Comparison of ENCODE assay signal across 1 cellular context in the genomic region with DNA sequence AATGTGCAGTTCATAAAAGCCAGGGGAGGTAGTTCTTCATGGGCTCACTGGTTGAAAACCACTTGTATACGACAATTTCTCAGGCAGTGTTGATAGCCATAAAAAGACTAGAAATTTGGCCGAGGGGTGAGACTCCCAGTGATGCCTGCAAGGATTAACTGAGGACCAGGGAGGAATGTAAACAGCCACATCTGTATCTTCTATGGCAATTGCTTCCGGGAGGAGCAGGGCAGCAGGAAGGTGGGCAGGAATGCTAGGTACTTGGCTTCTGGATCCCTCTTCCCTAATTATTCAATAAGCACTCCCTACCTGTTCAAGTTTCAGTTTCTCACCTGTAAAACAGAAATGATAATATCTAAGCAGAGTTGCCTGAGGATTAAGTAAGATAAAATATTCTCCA.
TF ChIP-seq lines count a peak whose summit lies in the region.

No MANE protein-coding gene starts in this region.

TF ChIP-seq in GM23338, 12 proteins besides CTCF, POLR2A, EP300 and RAD21 (continued from another document):
- TF ChIP-seq, protein P1, sequence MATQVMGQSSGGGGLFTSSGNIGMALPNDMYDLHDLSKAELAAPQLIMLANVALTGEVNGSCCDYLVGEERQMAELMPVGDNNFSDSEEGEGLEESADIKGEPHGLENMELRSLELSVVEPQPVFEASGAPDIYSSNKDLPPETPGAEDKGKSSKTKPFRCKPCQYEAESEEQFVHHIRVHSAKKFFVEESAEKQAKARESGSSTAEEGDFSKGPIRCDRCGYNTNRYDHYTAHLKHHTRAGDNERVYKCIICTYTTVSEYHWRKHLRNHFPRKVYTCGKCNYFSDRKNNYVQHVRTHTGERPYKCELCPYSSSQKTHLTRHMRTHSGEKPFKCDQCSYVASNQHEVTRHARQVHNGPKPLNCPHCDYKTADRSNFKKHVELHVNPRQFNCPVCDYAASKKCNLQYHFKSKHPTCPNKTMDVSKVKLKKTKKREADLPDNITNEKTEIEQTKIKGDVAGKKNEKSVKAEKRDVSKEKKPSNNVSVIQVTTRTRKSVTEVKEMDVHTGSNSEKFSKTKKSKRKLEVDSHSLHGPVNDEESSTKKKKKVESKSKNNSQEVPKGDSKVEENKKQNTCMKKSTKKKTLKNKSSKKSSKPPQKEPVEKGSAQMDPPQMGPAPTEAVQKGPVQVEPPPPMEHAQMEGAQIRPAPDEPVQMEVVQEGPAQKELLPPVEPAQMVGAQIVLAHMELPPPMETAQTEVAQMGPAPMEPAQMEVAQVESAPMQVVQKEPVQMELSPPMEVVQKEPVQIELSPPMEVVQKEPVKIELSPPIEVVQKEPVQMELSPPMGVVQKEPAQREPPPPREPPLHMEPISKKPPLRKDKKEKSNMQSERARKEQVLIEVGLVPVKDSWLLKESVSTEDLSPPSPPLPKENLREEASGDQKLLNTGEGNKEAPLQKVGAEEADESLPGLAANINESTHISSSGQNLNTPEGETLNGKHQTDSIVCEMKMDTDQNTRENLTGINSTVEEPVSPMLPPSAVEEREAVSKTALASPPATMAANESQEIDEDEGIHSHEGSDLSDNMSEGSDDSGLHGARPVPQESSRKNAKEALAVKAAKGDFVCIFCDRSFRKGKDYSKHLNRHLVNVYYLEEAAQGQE (IDR thresholded peaks at IDR 0.05; ENCODE audit: unreplicated experiment), result no peak
- TF ChIP-seq POLR2AphosphoS5 (IDR thresholded peaks at IDR 0.05; ENCODE audit: low read depth) (no peak), ZNF114 (CRISPR knock-in tag; IDR thresholded peaks at IDR 0.05) (no peak), EZH2 (IDR thresholded peaks at IDR 0.05; ENCODE audit: low read depth, unreplicated experiment) (no peak), STAT1 (IDR thresholded peaks at IDR 0.05; ENCODE audit: unreplicated experiment) (no peak), CREB1 (CRISPR knock-in tag; IDR thresholded peaks at IDR 0.05; ENCODE audit: low read depth) (no peak)
- TF ChIP-seq, protein P2, sequence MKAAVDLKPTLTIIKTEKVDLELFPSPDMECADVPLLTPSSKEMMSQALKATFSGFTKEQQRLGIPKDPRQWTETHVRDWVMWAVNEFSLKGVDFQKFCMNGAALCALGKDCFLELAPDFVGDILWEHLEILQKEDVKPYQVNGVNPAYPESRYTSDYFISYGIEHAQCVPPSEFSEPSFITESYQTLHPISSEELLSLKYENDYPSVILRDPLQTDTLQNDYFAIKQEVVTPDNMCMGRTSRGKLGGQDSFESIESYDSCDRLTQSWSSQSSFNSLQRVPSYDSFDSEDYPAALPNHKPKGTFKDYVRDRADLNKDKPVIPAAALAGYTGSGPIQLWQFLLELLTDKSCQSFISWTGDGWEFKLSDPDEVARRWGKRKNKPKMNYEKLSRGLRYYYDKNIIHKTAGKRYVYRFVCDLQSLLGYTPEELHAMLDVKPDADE (IDR thresholded peaks at IDR 0.05), result no peak
